ENCODE assay signal across 30 cellular contexts in genomic region chr19:18737954-18738351, GRCh38. TPM values are rescaled to one million over a fixed set of nuclear protein-coding genes. Genes with fewer than 3 reads are reported as not detected.
DNase-seq lines count a peak whose midpoint lies in the region; ATAC-seq, FAIRE-seq and TF ChIP-seq lines count a peak whose summit lies in the region.
"Had no signal": no experiment of that assay in that cellular context is flagged by ENCODE, and none has a peak within 500 bp of the region (broad histone marks: within the 10 kb centered on the region; RNA-seq: fewer than 3 reads in every experiment).

No MANE protein-coding gene starts in this region.

- no peak for FAIRE-seq in GM12892 (lab: Jason Lieb, UNC)
- FAIRE-seq: endothelial cell of umbilical vein, H54 had no signal

- peaks cover 5% of the 10 kb centered on the region for H3K36me3 Mint-ChIP-seq in brain
- H3K36me3 Mint-ChIP-seq: natural killer cell had no signal

- H3K4me1 Mint-ChIP-seq in brain: peaks cover 56% of the 10 kb centered on the region
- H3K4me1 Mint-ChIP-seq: activated CD4-positive, alpha-beta T cell treated with anti-CD3 and anti-CD28 coated beads, Interleukin-2, amount 10 ng/mL, durations not matched to agents 24 days and 14 days; natural killer cell had no signal

- no peak overlapping the region for H3K4me3 Mint-ChIP-seq in brain
- H3K4me3 Mint-ChIP-seq: activated CD4-positive, alpha-beta T cell treated with anti-CD3 and anti-CD28 coated beads, Interleukin-2, amount 10 ng/mL, durations not matched to agents 24 days and 14 days; activated T-cell treated with anti-CD3 and anti-CD28 coated beads, Interleukin-2, amount 50 U/mL, for 72 hours; CD4-positive, alpha-beta T cell; natural killer cell; stimulated activated naive CD8-positive, alpha-beta T cell treated with anti-CD3 and anti-CD28 coated beads, Interleukin-15, Interleukin-2, amounts not matched to agents 100 ng/mL and 50 ng/mL, for 24 hours had no signal

- TF ChIP-seq CTCF in brain (conservative IDR thresholded peaks at IDR 0.05): no peak

- DNase-seq in DMS53 treated with DMSO at 0.1 percent for 48 hours (lab: John Stamatoyannopoulos, UW; ENCODE audit: unreplicated experiment): peak; percentile 89
- no peak for DNase-seq in left colon
- DNase-seq in renal cortical epithelial cell (ENCODE audit: low read depth): peak; percentile 80
- DNase-seq in NCI-H446 treated with DMSO at 0.1 percent for 48 hours (lab: John Stamatoyannopoulos, UW): no peak
- DNase-seq in GM12892 (ENCODE audit: insufficient read length): no peak
- DNase-seq in occipital lobe (lab: John Stamatoyannopoulos, UW): no peak
- DNase-seq: activated CD4-positive, alpha-beta T cell treated with anti-CD3 and anti-CD28 coated beads, Interleukin-2, amount 10 ng/mL, durations not matched to agents 24 days and 14 days; activated naive CD4-positive, alpha-beta T cell treated with anti-CD3 and anti-CD28 coated beads, Interleukin-2, amount 50 U/mL, for 16 hours; activated T-cell treated with anti-CD3 and anti-CD28 coated beads, Interleukin-2, amount 50 U/mL, for 72 hours; anterior cingulate cortex; CD4-positive, alpha-beta T cell; central memory CD4-positive, alpha-beta T cell; dermis blood vessel endothelial cell; DND-41; left ventricle myocardium superior; midbrain; natural killer cell; NCI-H187; NCI-H69; sigmoid colon; stimulated activated CD4-positive, alpha-beta T cell treated with anti-CD3 and anti-CD28 coated beads, Interleukin-15, amount 100 ng/mL, for 24 hours; thyroid gland had no signal

- H3K9me3 Mint-ChIP-seq in brain: peaks cover 0 to 2% (median 0%) of the 10 kb centered on the region in 5 experiments
- H3K9me3 Mint-ChIP-seq: activated CD4-positive, alpha-beta T cell treated with anti-CD3 and anti-CD28 coated beads, Interleukin-2, amount 10 ng/mL, durations not matched to agents 24 days and 14 days; activated T-cell treated with anti-CD3 and anti-CD28 coated beads, Interleukin-2, amount 50 U/mL, for 72 hours; CD4-positive, alpha-beta T cell; natural killer cell; stimulated activated naive CD8-positive, alpha-beta T cell treated with anti-CD3 and anti-CD28 coated beads, Interleukin-15, Interleukin-2, amounts not matched to agents 100 ng/mL and 50 ng/mL, for 24 hours had no signal

- ATAC-seq in left colon (peak; percentile 28), HG03571 (IDR thresholded peaks at IDR 0.05; ENCODE audit: unreplicated experiment) (no peak)
- ATAC-seq: activated T-cell treated with anti-CD3 and anti-CD28 coated beads, Interleukin-2, amount 50 U/mL, for 72 hours; left ventricle myocardium superior; natural killer cell; SK-N-SH treated with all-trans-retinoic acid at 6 μM for 48 hours had no signal

- H3K27ac Mint-ChIP-seq in brain: peak overlapping the region in 3 of 5 experiments; percentile 2 to 15 (median 12)
- H3K27ac Mint-ChIP-seq: activated CD4-positive, alpha-beta T cell treated with anti-CD3 and anti-CD28 coated beads, Interleukin-2, amount 10 ng/mL, durations not matched to agents 24 days and 14 days; activated T-cell treated with anti-CD3 and anti-CD28 coated beads, Interleukin-2, amount 50 U/mL, for 72 hours; CD4-positive, alpha-beta T cell; natural killer cell; stimulated activated naive CD8-positive, alpha-beta T cell treated with anti-CD3 and anti-CD28 coated beads, Interleukin-15, Interleukin-2, amounts not matched to agents 100 ng/mL and 50 ng/mL, for 24 hours had no signal

- intact Hi-C loops in left colon (cut with DNase I, micrococcal nuclease): no loop called here

- TF ChIP-seq POLR2A in GM12892 (IDR thresholded peaks at IDR 0.05; ENCODE audit: low read depth, low read length): no peak

- no peaks in the 10 kb centered on the region for H3K27me3 Mint-ChIP-seq in brain
- H3K27me3 Mint-ChIP-seq: activated CD4-positive, alpha-beta T cell treated with anti-CD3 and anti-CD28 coated beads, Interleukin-2, amount 10 ng/mL, durations not matched to agents 24 days and 14 days; CD4-positive, alpha-beta T cell; stimulated activated naive CD8-positive, alpha-beta T cell treated with anti-CD3 and anti-CD28 coated beads, Interleukin-15, Interleukin-2, amounts not matched to agents 100 ng/mL and 50 ng/mL, for 24 hours had no signal

RNA-seq across cellular contexts. Expression of gene COMP, which starts 53.2 kb away (rescaled TPM):
- polyA plus RNA-seq in brain (ENCODE audit: insufficient read depth, low read depth, low replicate concordance): not detected
- total RNA-seq in left colon (not detected), renal cortical epithelial cell (0.15 TPM in 1 of 2 replicates, not detected in the other), occipital lobe (not detected)
- polyA plus RNA-seq in GM12892 (2012; ENCODE audit: missing spikeins): not detected
- total RNA-seq: activated CD4-positive, alpha-beta T cell treated with anti-CD3 and anti-CD28 coated beads, Interleukin-2, amount 10 ng/mL, durations not matched to agents 24 days and 14 days; activated T-cell treated with anti-CD3 and anti-CD28 coated beads, Interleukin-2, amount 50 U/mL, for 72 hours; CD4-positive, alpha-beta T cell; dermis blood vessel endothelial cell; endothelial cell of umbilical vein; left ventricle myocardium superior; LHCN-M2; natural killer cell; T-helper 2 cell treated with Interferon-gamma antibody and Interleukin-4, amounts not matched to agents 100 ng/mL and 5 ng/mL, for 36 hours had no signal
- polyA plus RNA-seq: endothelial cell of umbilical vein had no signal

RNA-seq across cellular contexts. Expression of gene CRTC1, which starts 54.5 kb away (rescaled TPM):
- 29.6 TPM for polyA plus RNA-seq in brain (ENCODE audit: insufficient read depth, low read depth, low replicate concordance)
- total RNA-seq in left colon (10 to 100 TPM; 10.2 TPM), renal cortical epithelial cell (0.17 and 3.2 TPM in 2 replicates), occipital lobe (6.6 TPM)
- 0.66 TPM for polyA plus RNA-seq in GM12892 (2012; ENCODE audit: missing spikeins)

Comparison
In these comparisons a context has a peak if more than half of its experiments do, and no peak if none do; other contexts are left out.
1. DNase-seq: peak in DMS53 treated with DMSO at 0.1 percent for 48 hours (single experiment) and renal cortical epithelial cell (single experiment); none in left colon (0 of 2), NCI-H446 treated with DMSO at 0.1 percent for 48 hours (single experiment), GM12892 (single experiment) and occipital lobe (single experiment).